Comparison of ENCODE assay signal across 1 cellular context in genomic region chr19:35748106-35749020, GRCh38.
TF ChIP-seq lines count a peak whose summit lies in the region.

A gene with protein sequence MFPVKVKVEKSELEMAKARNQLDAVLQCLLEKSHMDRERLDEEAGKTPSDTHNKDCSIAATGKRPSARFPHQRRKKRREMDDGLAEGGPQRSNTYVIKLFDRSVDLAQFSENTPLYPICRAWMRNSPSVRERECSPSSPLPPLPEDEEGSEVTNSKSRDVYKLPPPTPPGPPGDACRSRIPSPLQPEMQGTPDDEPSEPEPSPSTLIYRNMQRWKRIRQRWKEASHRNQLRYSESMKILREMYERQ (plus strand): TSS chr19:35748576. CDS start chr19:35748725, 149 bp downstream.

TF ChIP-seq in HepG2, 621 proteins besides CTCF, POLR2A, EP300 and RAD21 (continued from another document and continues in another):
- TF ChIP-seq DMTF1 (CRISPR knock-in tag; IDR thresholded peaks at IDR 0.05) (no peak), YY1 (IDR thresholded peaks at IDR 0.05; ENCODE audit: insufficient read depth, insufficient replicate concordance, low read depth, low read length) (peak; percentile 52), ZNF343 (CRISPR knock-in tag; IDR thresholded peaks at IDR 0.05) (no peak), ZBTB21 (CRISPR knock-in tag; IDR thresholded peaks at IDR 0.05) (no peak), KAT2B (IDR thresholded peaks at IDR 0.05; ENCODE audit: borderline replicate concordance, low read depth, low read length) (no peak), FOXP1 (IDR thresholded peaks at IDR 0.05) (no peak), FOXP1 (CRISPR knock-in tag; IDR thresholded peaks at IDR 0.05) (no peak), ZNF530 (CRISPR knock-in tag; IDR thresholded peaks at IDR 0.05; ENCODE audit: low read depth) (no peak), HES4 (CRISPR knock-in tag; IDR thresholded peaks at IDR 0.05; ENCODE audit: borderline replicate concordance) (no peak), MLXIP (CRISPR knock-in tag; IDR thresholded peaks at IDR 0.05; ENCODE audit: borderline replicate concordance) (no peak), ATF7-NPFF (CRISPR knock-in tag; IDR thresholded peaks at IDR 0.05; ENCODE audit: low read depth) (no peak), ZIK1 (CRISPR knock-in tag; IDR thresholded peaks at IDR 0.05; ENCODE audit: borderline replicate concordance, low read depth) (no peak), ZNF550 (CRISPR knock-in tag; IDR thresholded peaks at IDR 0.05; ENCODE audit: borderline replicate concordance) (no peak), ZNF713 (CRISPR knock-in tag; IDR thresholded peaks at IDR 0.05) (no peak), ZNF549 (CRISPR knock-in tag; IDR thresholded peaks at IDR 0.05) (no peak), ZNF598 (CRISPR knock-in tag; IDR thresholded peaks at IDR 0.05; ENCODE audit: borderline replicate concordance) (0 out of 2 replicates have a peak, but pooled peaks have one; percentile 37), NCOA5 (CRISPR knock-in tag; IDR thresholded peaks at IDR 0.05) (no peak), ZNF142 (CRISPR knock-in tag; IDR thresholded peaks at IDR 0.05) (no peak), TOE1 (CRISPR knock-in tag; IDR thresholded peaks at IDR 0.05) (no peak), HMGXB4 (CRISPR knock-in tag; IDR thresholded peaks at IDR 0.05; ENCODE audit: borderline replicate concordance in 1 of 2, low read depth in 1 of 2) (peak; percentile 40 to 52; a peak in 2 of 4 replicates)
- TF ChIP-seq, protein P1, sequence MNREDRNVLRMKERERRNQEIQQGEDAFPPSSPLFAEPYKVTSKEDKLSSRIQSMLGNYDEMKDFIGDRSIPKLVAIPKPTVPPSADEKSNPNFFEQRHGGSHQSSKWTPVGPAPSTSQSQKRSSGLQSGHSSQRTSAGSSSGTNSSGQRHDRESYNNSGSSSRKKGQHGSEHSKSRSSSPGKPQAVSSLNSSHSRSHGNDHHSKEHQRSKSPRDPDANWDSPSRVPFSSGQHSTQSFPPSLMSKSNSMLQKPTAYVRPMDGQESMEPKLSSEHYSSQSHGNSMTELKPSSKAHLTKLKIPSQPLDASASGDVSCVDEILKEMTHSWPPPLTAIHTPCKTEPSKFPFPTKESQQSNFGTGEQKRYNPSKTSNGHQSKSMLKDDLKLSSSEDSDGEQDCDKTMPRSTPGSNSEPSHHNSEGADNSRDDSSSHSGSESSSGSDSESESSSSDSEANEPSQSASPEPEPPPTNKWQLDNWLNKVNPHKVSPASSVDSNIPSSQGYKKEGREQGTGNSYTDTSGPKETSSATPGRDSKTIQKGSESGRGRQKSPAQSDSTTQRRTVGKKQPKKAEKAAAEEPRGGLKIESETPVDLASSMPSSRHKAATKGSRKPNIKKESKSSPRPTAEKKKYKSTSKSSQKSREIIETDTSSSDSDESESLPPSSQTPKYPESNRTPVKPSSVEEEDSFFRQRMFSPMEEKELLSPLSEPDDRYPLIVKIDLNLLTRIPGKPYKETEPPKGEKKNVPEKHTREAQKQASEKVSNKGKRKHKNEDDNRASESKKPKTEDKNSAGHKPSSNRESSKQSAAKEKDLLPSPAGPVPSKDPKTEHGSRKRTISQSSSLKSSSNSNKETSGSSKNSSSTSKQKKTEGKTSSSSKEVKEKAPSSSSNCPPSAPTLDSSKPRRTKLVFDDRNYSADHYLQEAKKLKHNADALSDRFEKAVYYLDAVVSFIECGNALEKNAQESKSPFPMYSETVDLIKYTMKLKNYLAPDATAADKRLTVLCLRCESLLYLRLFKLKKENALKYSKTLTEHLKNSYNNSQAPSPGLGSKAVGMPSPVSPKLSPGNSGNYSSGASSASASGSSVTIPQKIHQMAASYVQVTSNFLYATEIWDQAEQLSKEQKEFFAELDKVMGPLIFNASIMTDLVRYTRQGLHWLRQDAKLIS (CRISPR knock-in tag; IDR thresholded peaks at IDR 0.05), result no peak
- TF ChIP-seq, protein P2, sequence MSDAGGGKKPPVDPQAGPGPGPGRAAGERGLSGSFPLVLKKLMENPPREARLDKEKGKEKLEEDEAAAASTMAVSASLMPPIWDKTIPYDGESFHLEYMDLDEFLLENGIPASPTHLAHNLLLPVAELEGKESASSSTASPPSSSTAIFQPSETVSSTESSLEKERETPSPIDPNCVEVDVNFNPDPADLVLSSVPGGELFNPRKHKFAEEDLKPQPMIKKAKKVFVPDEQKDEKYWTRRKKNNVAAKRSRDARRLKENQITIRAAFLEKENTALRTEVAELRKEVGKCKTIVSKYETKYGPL (CRISPR knock-in tag; IDR thresholded peaks at IDR 0.05), result no peak
- TF ChIP-seq, protein P3, sequence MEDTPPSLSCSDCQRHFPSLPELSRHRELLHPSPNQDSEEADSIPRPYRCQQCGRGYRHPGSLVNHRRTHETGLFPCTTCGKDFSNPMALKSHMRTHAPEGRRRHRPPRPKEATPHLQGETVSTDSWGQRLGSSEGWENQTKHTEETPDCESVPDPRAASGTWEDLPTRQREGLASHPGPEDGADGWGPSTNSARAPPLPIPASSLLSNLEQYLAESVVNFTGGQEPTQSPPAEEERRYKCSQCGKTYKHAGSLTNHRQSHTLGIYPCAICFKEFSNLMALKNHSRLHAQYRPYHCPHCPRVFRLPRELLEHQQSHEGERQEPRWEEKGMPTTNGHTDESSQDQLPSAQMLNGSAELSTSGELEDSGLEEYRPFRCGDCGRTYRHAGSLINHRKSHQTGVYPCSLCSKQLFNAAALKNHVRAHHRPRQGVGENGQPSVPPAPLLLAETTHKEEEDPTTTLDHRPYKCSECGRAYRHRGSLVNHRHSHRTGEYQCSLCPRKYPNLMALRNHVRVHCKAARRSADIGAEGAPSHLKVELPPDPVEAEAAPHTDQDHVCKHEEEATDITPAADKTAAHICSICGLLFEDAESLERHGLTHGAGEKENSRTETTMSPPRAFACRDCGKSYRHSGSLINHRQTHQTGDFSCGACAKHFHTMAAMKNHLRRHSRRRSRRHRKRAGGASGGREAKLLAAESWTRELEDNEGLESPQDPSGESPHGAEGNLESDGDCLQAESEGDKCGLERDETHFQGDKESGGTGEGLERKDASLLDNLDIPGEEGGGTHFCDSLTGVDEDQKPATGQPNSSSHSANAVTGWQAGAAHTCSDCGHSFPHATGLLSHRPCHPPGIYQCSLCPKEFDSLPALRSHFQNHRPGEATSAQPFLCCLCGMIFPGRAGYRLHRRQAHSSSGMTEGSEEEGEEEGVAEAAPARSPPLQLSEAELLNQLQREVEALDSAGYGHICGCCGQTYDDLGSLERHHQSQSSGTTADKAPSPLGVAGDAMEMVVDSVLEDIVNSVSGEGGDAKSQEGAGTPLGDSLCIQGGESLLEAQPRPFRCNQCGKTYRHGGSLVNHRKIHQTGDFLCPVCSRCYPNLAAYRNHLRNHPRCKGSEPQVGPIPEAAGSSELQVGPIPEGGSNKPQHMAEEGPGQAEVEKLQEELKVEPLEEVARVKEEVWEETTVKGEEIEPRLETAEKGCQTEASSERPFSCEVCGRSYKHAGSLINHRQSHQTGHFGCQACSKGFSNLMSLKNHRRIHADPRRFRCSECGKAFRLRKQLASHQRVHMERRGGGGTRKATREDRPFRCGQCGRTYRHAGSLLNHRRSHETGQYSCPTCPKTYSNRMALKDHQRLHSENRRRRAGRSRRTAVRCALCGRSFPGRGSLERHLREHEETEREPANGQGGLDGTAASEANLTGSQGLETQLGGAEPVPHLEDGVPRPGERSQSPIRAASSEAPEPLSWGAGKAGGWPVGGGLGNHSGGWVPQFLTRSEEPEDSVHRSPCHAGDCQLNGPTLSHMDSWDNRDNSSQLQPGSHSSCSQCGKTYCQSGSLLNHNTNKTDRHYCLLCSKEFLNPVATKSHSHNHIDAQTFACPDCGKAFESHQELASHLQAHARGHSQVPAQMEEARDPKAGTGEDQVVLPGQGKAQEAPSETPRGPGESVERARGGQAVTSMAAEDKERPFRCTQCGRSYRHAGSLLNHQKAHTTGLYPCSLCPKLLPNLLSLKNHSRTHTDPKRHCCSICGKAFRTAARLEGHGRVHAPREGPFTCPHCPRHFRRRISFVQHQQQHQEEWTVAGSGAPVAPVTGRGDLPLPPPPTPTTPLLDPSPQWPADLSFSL (CRISPR knock-in tag; IDR thresholded peaks at IDR 0.05), result no peak
- TF ChIP-seq, protein P4, sequence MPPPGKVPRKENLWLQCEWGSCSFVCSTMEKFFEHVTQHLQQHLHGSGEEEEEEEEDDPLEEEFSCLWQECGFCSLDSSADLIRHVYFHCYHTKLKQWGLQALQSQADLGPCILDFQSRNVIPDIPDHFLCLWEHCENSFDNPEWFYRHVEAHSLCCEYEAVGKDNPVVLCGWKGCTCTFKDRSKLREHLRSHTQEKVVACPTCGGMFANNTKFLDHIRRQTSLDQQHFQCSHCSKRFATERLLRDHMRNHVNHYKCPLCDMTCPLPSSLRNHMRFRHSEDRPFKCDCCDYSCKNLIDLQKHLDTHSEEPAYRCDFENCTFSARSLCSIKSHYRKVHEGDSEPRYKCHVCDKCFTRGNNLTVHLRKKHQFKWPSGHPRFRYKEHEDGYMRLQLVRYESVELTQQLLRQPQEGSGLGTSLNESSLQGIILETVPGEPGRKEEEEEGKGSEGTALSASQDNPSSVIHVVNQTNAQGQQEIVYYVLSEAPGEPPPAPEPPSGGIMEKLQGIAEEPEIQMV (CRISPR knock-in tag; IDR thresholded peaks at IDR 0.05; ENCODE audit: low read depth), result peak; percentile 70; the same call in 1 of the 2 replicates
